In the genomic region with DNA sequence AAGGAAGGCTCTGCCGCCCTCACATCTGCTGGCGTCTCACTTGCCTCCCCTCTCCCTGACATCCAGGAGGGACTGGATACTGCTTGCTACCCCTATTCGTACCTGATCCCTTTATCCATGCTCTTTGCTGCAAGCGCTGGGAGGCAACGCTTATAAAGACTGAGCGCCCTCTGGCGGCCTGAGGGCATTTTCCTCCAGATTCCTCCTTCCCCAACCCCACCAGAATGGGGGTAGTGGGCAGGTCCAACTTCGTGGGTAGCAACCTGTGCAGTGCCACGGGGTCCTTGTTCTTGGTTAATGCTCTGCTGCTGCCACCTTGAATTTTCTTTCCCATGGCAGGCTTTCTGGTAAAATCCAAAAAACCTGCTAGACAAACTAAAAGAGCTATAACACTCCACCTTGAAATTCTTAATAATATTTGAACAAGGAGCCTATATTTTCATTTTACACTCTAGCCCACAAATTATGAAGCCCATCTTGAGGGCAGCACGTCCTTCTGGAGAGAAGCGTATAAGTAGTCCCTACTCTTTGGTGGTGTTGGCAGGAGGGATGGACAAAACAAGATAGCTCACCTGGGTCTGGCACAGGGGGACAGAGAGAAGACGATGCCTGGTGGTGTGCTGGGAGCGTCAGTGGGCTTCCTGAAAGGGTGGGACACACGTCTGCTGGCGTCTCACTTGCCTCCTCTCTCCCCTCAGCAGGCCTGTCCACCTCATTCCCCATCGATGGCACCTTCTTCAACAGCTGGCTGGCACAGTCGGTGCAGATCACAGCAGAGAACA, we compare ENCODE assay signal across 8 cellular contexts. TPM values are rescaled to one million over a fixed set of nuclear protein-coding genes. Genes with fewer than 3 reads are reported as not detected.
A peak's percentile ranks its signal among the peaks of the same experiment; 100 is the strongest.
DNase-seq lines count a peak whose midpoint lies in the region; ATAC-seq and TF ChIP-seq lines count a peak whose summit lies in the region.

No MANE protein-coding gene starts in this region.

- H3K27me3 Mint-ChIP-seq in activated naive CD8-positive, alpha-beta T cell treated with anti-CD3 and anti-CD28 coated beads, Interleukin-2, amount 10 ng/mL, durations not matched to agents 7 days and 5 days, result no peaks in the 10 kb centered on the region

- 41 to 43% methylated on average over 17 of the region's 17 CpGs for whole genome bisulfite sequencing in heart right ventricle, 2 donors

- no peak overlapping the region for H3K27ac Mint-ChIP-seq in activated naive CD8-positive, alpha-beta T cell treated with anti-CD3 and anti-CD28 coated beads, Interleukin-2, amount 10 ng/mL, durations not matched to agents 7 days and 5 days

- DNase-seq in GM12865 (ENCODE audit: low read depth) (peak; percentile 80), NCI-H1105 (lab: John Stamatoyannopoulos, UW) (peak; percentile 49), SW480 (ENCODE audit: low spot score) (peak; percentile 76), heart right ventricle (peak; percentile 74 to 85), pulmonary artery endothelial cell (ENCODE audit: low read depth, low spot score) (peak; percentile 53)
- DNase-seq in activated naive CD8-positive, alpha-beta T cell treated with anti-CD3 and anti-CD28 coated beads, Interleukin-2, amount 10 ng/mL, durations not matched to agents 7 days and 5 days, result peak; percentile 83

- no peak overlapping the region for H3K4me3 Mint-ChIP-seq in activated naive CD8-positive, alpha-beta T cell treated with anti-CD3 and anti-CD28 coated beads, Interleukin-2, amount 10 ng/mL, durations not matched to agents 7 days and 5 days

- peak overlapping the region in 2 of 10 donors; percentile 41 to 48 for H3K27ac ChIP-seq in heart right ventricle

- H3K4me1 ChIP-seq in heart right ventricle, result peaks cover 16 to 62% (median 42%) of the 10 kb centered on the region in 9 donors

- H3K36me3 Mint-ChIP-seq in activated naive CD8-positive, alpha-beta T cell treated with anti-CD3 and anti-CD28 coated beads, Interleukin-2, amount 10 ng/mL, durations not matched to agents 7 days and 5 days, result peaks cover 13% of the 10 kb centered on the region

- H3K36me3 ChIP-seq in heart right ventricle, result peaks cover 3 to 75% (median 38%) of the 10 kb centered on the region in 9 donors

- intact Hi-C loops in heart right ventricle (cut with DNase I), result loop anchor here in 9 of 10 donors (2.0 to 10.0 kb wide), 7 partner anchors 51 to 275 kb away; partner anchors contain the start of genes CDKN2AIPNL (in 6 of the 9), JADE2 (in 3 of the 9) and UBE2B (in 2 of the 9)

- peak; percentile 83 for TF ChIP-seq CTCF in GM12865 (IDR thresholded peaks at IDR 0.05; ENCODE audit: insufficient read depth, low read depth, low read length, missing control alignments)
- peak; percentile 65 to 91 (median 86) for TF ChIP-seq CTCF in heart right ventricle (IDR thresholded peaks at IDR 0.05)

- no peaks in the 10 kb centered on the region for H3K27me3 ChIP-seq in heart right ventricle

- peak; percentile 65 for ATAC-seq in activated naive CD8-positive, alpha-beta T cell treated with anti-CD3 and anti-CD28 coated beads, Interleukin-2, amount 10 ng/mL, durations not matched to agents 7 days and 5 days (ENCODE audit: low read depth)
- ATAC-seq in heart right ventricle (peak in 7 of 8 donors; percentile 36 to 65 (median 52)), GM19467 (IDR thresholded peaks at IDR 0.05; ENCODE audit: unreplicated experiment) (no peak), GM21825 (IDR thresholded peaks at IDR 0.05; ENCODE audit: unreplicated experiment) (no peak)

- H3K4me3 ChIP-seq in GM12865 (ENCODE audit: low read depth, low read length) (no peak overlapping the region), heart right ventricle (no peak overlapping the region)

- H3K9me3 Mint-ChIP-seq in activated naive CD8-positive, alpha-beta T cell treated with anti-CD3 and anti-CD28 coated beads, Interleukin-2, amount 10 ng/mL, durations not matched to agents 7 days and 5 days, result no peaks in the 10 kb centered on the region

- POLR2A ChIA-PET in activated naive CD8-positive, alpha-beta T cell treated with anti-CD3 and anti-CD28 coated beads, Interleukin-2, amount 10 ng/mL, durations not matched to agents 7 days and 5 days (lab: Charles Lee), result interaction anchor here (0.8 kb wide), 1 partner anchor 15 kb away, joined by 3 read pairs; no protein-coding TSS in a partner anchor

- no peaks in the 10 kb centered on the region for H3K4me1 Mint-ChIP-seq in activated naive CD8-positive, alpha-beta T cell treated with anti-CD3 and anti-CD28 coated beads, Interleukin-2, amount 10 ng/mL, durations not matched to agents 7 days and 5 days

- no peaks in the 10 kb centered on the region for H3K9me3 ChIP-seq in heart right ventricle

RNA-seq across cellular contexts. Expression of gene JADE2, which starts 52.5 kb away (rescaled TPM):
- total RNA-seq in activated naive CD8-positive, alpha-beta T cell treated with anti-CD3 and anti-CD28 coated beads, Interleukin-2, amount 10 ng/mL, durations not matched to agents 7 days and 5 days, result 100 to 1,000 TPM; 142 to 161 TPM
- total RNA-seq in heart right ventricle (10 to 100 TPM; 17.9 to 38.5 (median 25.2) TPM), pulmonary artery endothelial cell (23.7 and 29.7 TPM in 2 replicates)
- 1 to 10 TPM; 5.4 to 7.9 TPM for polyA plus RNA-seq in heart right ventricle

RNA-seq across cellular contexts. Expression of gene SAR1B, which starts 54.6 kb away (rescaled TPM):
- total RNA-seq in activated naive CD8-positive, alpha-beta T cell treated with anti-CD3 and anti-CD28 coated beads, Interleukin-2, amount 10 ng/mL, durations not matched to agents 7 days and 5 days, result 10 to 100 TPM; 42.8 to 48.2 TPM
- 100 to 1,000 TPM in 4 of 10 donors, 10 to 100 TPM in 6; 80.2 to 114 (median 99.4) TPM for total RNA-seq in heart right ventricle
- polyA plus RNA-seq in heart right ventricle, result 10 to 100 TPM; 17.6 to 52.9 TPM
- 50.6 and 103 TPM in 2 replicates for total RNA-seq in pulmonary artery endothelial cell

Comparison
In these comparisons a context has a peak if more than half of its experiments do, and no peak if none do; other contexts are left out.
1. ATAC-seq: peak in activated naive CD8-positive, alpha-beta T cell treated with anti-CD3 and anti-CD28 coated beads, Interleukin-2, amount 10 ng/mL, durations not matched to agents 7 days and 5 days (single experiment) and heart right ventricle (7 of 8); none in GM19467 (single experiment) and GM21825 (single experiment).
2. Peak in every context shown above with its lines, with median percentiles within 50 percentile points of each other: DNase-seq.